Comparison of ENCODE assay signal across 7 cellular contexts in genomic region chr9:37747271-37747753, GRCh38. TPM values are rescaled to one million over a fixed set of nuclear protein-coding genes. Genes with fewer than 3 reads are reported as not detected.
DNase-seq lines count a peak whose midpoint lies in the region; ATAC-seq, FAIRE-seq and TF ChIP-seq lines count a peak whose summit lies in the region.

No MANE protein-coding gene starts in this region.

- H2BK12ac ChIP-seq in H1 (ENCODE audit: low read depth, low read length): no peak overlapping the region

- H3K36me3 Mint-ChIP-seq in activated CD4-positive, alpha-beta memory T cell treated with anti-CD3 and anti-CD28 coated beads, Interleukin-2, amount 10 ng/mL, durations not matched to agents 7 days and 5 days (ENCODE audit: low read depth): no peaks in the 10 kb centered on the region
- H3K36me3 Mint-ChIP-seq in stimulated activated memory B cell treated with anti-CD40 and anti-IgM and Interleukin-4, amounts not matched to agents 10 μg/mL and 1 μg/mL and 100 μg/mL, for 72 hours: no peaks in the 10 kb centered on the region

- H3K4me3 Mint-ChIP-seq in activated CD4-positive, alpha-beta memory T cell treated with anti-CD3 and anti-CD28 coated beads, Interleukin-2, amount 10 ng/mL, durations not matched to agents 7 days and 5 days: no peak overlapping the region
- H3K4me3 Mint-ChIP-seq in stimulated activated memory B cell treated with anti-CD40 and anti-IgM and Interleukin-4, amounts not matched to agents 10 μg/mL and 1 μg/mL and 100 μg/mL, for 72 hours: no peak overlapping the region

- no peak overlapping the region for H3K4ac ChIP-seq in H1 (replicated peaks; ENCODE audit: insufficient read length, low read depth, low read length)

- POLR2A ChIA-PET in activated CD4-positive, alpha-beta memory T cell treated with anti-CD3 and anti-CD28 coated beads, Interleukin-2, amount 10 ng/mL, durations not matched to agents 7 days and 5 days (lab: Charles Lee): interaction anchor here (0.6 kb wide), 1 partner anchor 38 kb away, joined by 4 read pairs; the partner anchor contains the start of gene EXOSC3
- POLR2A ChIA-PET in H1 (lab: Charles Lee; ENCODE audit: partially characterized antibody): interaction anchor here (1.5 kb wide), 1 partner anchor 37 kb away, joined by 9 read pairs; the partner anchor contains the start of gene EXOSC3

- H2AFZ ChIP-seq in H1 (ENCODE audit: low read length): no peak overlapping the region; the same call in 1 of the 2 replicates

- no peaks in the 10 kb centered on the region for H3K9me3 Mint-ChIP-seq in activated CD4-positive, alpha-beta memory T cell treated with anti-CD3 and anti-CD28 coated beads, Interleukin-2, amount 10 ng/mL, durations not matched to agents 7 days and 5 days
- H3K9me3 Mint-ChIP-seq in stimulated activated memory B cell treated with anti-CD40 and anti-IgM and Interleukin-4, amounts not matched to agents 10 μg/mL and 1 μg/mL and 100 μg/mL, for 72 hours: no peaks in the 10 kb centered on the region

- no peaks in the 10 kb centered on the region for H3K4me1 ChIP-seq in H1 (replicated peaks in 1 of 4; ENCODE audit: control insufficient read depth in 3 of 4, insufficient read depth in 4 of 4, low read length in 3 of 4)
- peaks cover 18% of the 10 kb centered on the region for H3K4me1 ChIP-seq in mesodermal cell (ENCODE audit: control insufficient read depth, insufficient read depth, low read length, poor library complexity, severe bottlenecking)

- no peak overlapping the region for H4K5ac ChIP-seq in H1 (ENCODE audit: insufficient read length, low read depth, low read length)

- no peaks in the 10 kb centered on the region for H4K20me1 ChIP-seq in H1 (replicated peaks in 1 of 2; ENCODE audit: control insufficient read depth in 1 of 2, insufficient read depth in 2 of 2, low read length in 2 of 2)

- H3K27ac ChIP-seq in H1 (ENCODE audit: low read depth, low read length) (no peak overlapping the region), mesodermal cell (ENCODE audit: low read depth, low read length, severe bottlenecking) (peak overlapping the region; percentile 66)

- no peak overlapping the region for H3K23ac ChIP-seq in H1 (ENCODE audit: insufficient read length)

- H3K9me3 ChIP-seq in H1 (ENCODE audit: insufficient read depth in 2 of 2, low read depth in 1 of 2, low read length in 1 of 2) (no peaks in the 10 kb centered on the region), mesodermal cell (ENCODE audit: control insufficient read depth, low read length) (no peaks in the 10 kb centered on the region)

- no peak overlapping the region for H3K14ac ChIP-seq in H1 (ENCODE audit: insufficient read length)

- peak; percentile 80 for ATAC-seq in HG02870 (IDR thresholded peaks at IDR 0.05; ENCODE audit: unreplicated experiment)
- peak; percentile 76 for ATAC-seq in stimulated activated memory B cell treated with anti-CD40 and anti-IgM and Interleukin-4, amounts not matched to agents 10 μg/mL and 1 μg/mL and 100 μg/mL, for 72 hours

- H3K79me1 ChIP-seq in H1 (ENCODE audit: low read depth, low read length): no peaks in the 10 kb centered on the region

- peak; percentile 80 to 81 for TF ChIP-seq RAD21 in H1 (IDR thresholded peaks at IDR 0.05 in 1 of 2, conservative IDR thresholded peaks at IDR 0.05 in 1 of 2; ENCODE audit: low read depth in 2 of 2, low read length in 2 of 2)

- DNase-seq in NCI-H345 treated with DMSO at 0.1 percent for 48 hours (lab: John Stamatoyannopoulos, UW; ENCODE audit: unreplicated experiment) (peak; percentile 54), H1 (ENCODE audit: low read depth in 1 of 2, low spot score in 2 of 2) (peak in 1 of 2 experiments; percentile 70)
- DNase-seq in activated CD4-positive, alpha-beta memory T cell treated with anti-CD3 and anti-CD28 coated beads, Interleukin-2, amount 10 ng/mL, durations not matched to agents 7 days and 5 days: peak; percentile 65

- H3K36me3 ChIP-seq in H1 (ENCODE audit: control insufficient read depth in 2 of 4, insufficient read depth in 4 of 4, low read length in 3 of 4) (no peaks in the 10 kb centered on the region), mesodermal cell (ENCODE audit: control insufficient read depth, insufficient read depth, low read length) (no peaks in the 10 kb centered on the region)

- CTCF ChIA-PET in activated CD4-positive, alpha-beta memory T cell treated with anti-CD3 and anti-CD28 coated beads, Interleukin-2, amount 10 ng/mL, durations not matched to agents 7 days and 5 days (lab: Charles Lee): interaction anchor here (1.2 to 1.8 kb wide), 5 partner anchors 9 to 166 kb away, joined by 3 to 7 read pairs (median 4); no protein-coding TSS in a partner anchor
- CTCF ChIA-PET in H1 (lab: Charles Lee; ENCODE audit: partially characterized antibody): interaction anchor here (0.9 to 2.0 kb wide), 10 partner anchors 13 to 314 kb away, joined by 3 to 10 read pairs (median 4); no protein-coding TSS in a partner anchor

- H3K9ac ChIP-seq in H1 (replicated peaks in 1 of 4; ENCODE audit: extremely low read depth in 1 of 4, low read depth in 3 of 4, low read length in 3 of 4): no peak overlapping the region

- 47% methylated on average over 3 of the region's 3 CpGs; no CpG with 5 or more reads in 1 of the 2 experiments for WGBS in H1 (ENCODE audit: extremely low coverage in 1 of 2, insufficient coverage in 1 of 2, insufficient read length in 1 of 2, insufficient replicate concordance in 2 of 2, low coverage in 1 of 2, low lambda C conversion rate in 2 of 2, missing lambda C conversion rate in 1 of 2), 2 experiments
- 53 to 75% methylated on average over 2 of the region's 3 CpGs for WGBS in mesodermal cell (ENCODE audit: insufficient coverage in 2 of 2), 2 experiments

- no peaks in the 10 kb centered on the region for H3K79me2 ChIP-seq in H1 (ENCODE audit: control insufficient read depth in 1 of 2, insufficient read depth in 2 of 2, low read length in 2 of 2)

- no peak overlapping the region for H2BK120ac ChIP-seq in H1 (replicated peaks; ENCODE audit: low read depth, low read length)

- H4K91ac ChIP-seq in H1 (replicated peaks; ENCODE audit: insufficient read length, low read length): no peak overlapping the region

- no peak overlapping the region for H3K18ac ChIP-seq in H1 (ENCODE audit: extremely low read depth, low read length)

- no peak overlapping the region for H2BK5ac ChIP-seq in H1 (ENCODE audit: low read depth, low read length)

- TF ChIP-seq EP300 in H1 (IDR thresholded peaks at IDR 0.05; ENCODE audit: borderline replicate concordance in 1 of 2, low read depth in 2 of 2, low read length in 2 of 2): no peak

- FAIRE-seq in H1 (lab: Jason Lieb, UNC): peak; percentile 45

- H3K4me3 ChIP-seq in H1 (ENCODE audit: extremely low read depth in 1 of 4, insufficient read depth in 2 of 4, low read depth in 3 of 4, low read length in 4 of 4) (no peak overlapping the region), mesodermal cell (ENCODE audit: extremely low read depth, insufficient read depth, low read length, poor library complexity, severe bottlenecking) (no peak overlapping the region)

- no peak overlapping the region for H2AK5ac ChIP-seq in H1 (ENCODE audit: low read depth, low read length)

- H3K27me3 ChIP-seq in H1 (replicated peaks in 1 of 4; ENCODE audit: control insufficient read depth in 3 of 4, extremely low read depth in 1 of 4, insufficient read depth in 3 of 4, low read length in 3 of 4): no peaks in the 10 kb centered on the region

- H3K4me1 Mint-ChIP-seq in activated CD4-positive, alpha-beta memory T cell treated with anti-CD3 and anti-CD28 coated beads, Interleukin-2, amount 10 ng/mL, durations not matched to agents 7 days and 5 days: no peaks in the 10 kb centered on the region
- H3K4me1 Mint-ChIP-seq in stimulated activated memory B cell treated with anti-CD40 and anti-IgM and Interleukin-4, amounts not matched to agents 10 μg/mL and 1 μg/mL and 100 μg/mL, for 72 hours: no peaks in the 10 kb centered on the region

- no peaks in the 10 kb centered on the region for H3K23me2 ChIP-seq in H1 (ENCODE audit: low read depth, low read length)

- TF ChIP-seq CTCF in GM12801 (IDR thresholded peaks at IDR 0.05; ENCODE audit: extremely low read depth, insufficient read length) (peak; percentile 38), H1 (IDR thresholded peaks at IDR 0.05; ENCODE audit: control extremely low read depth in 1 of 3, insufficient read depth in 1 of 3, low read depth in 1 of 3, low read length in 3 of 3) (peak; percentile 84 to 92 (median 84))

- H3K56ac ChIP-seq in H1 (replicated peaks; ENCODE audit: insufficient read length, low read depth, low read length): no peak overlapping the region

- no peak overlapping the region for H4K8ac ChIP-seq in H1 (ENCODE audit: extremely low read depth, insufficient read depth, low read length)

- no peak overlapping the region for H3K27ac Mint-ChIP-seq in activated CD4-positive, alpha-beta memory T cell treated with anti-CD3 and anti-CD28 coated beads, Interleukin-2, amount 10 ng/mL, durations not matched to agents 7 days and 5 days
- H3K27ac Mint-ChIP-seq in stimulated activated memory B cell treated with anti-CD40 and anti-IgM and Interleukin-4, amounts not matched to agents 10 μg/mL and 1 μg/mL and 100 μg/mL, for 72 hours: no peak overlapping the region

- H2BK20ac ChIP-seq in H1 (ENCODE audit: low read length): no peak overlapping the region

- no peak overlapping the region for H2BK15ac ChIP-seq in H1 (ENCODE audit: low read length)

- peaks cover 2% of the 10 kb centered on the region for H3K27me3 Mint-ChIP-seq in activated CD4-positive, alpha-beta memory T cell treated with anti-CD3 and anti-CD28 coated beads, Interleukin-2, amount 10 ng/mL, durations not matched to agents 7 days and 5 days
- H3K27me3 Mint-ChIP-seq in stimulated activated memory B cell treated with anti-CD40 and anti-IgM and Interleukin-4, amounts not matched to agents 10 μg/mL and 1 μg/mL and 100 μg/mL, for 72 hours: no peaks in the 10 kb centered on the region

- TF ChIP-seq POLR2A in H1 (IDR thresholded peaks at IDR 0.05; ENCODE audit: control extremely low read depth in 1 of 2, low read depth in 2 of 2, low read length in 2 of 2): no peak

- no peak overlapping the region for H3K4me2 ChIP-seq in H1 (ENCODE audit: insufficient read depth in 1 of 2, low read depth in 2 of 2, low read length in 2 of 2)

RNA-seq across cellular contexts. Expression of gene TRMT10B, which starts 6.3 kb away (rescaled TPM):
- 10 to 100 TPM; 11.8 to 14.2 TPM for total RNA-seq in activated CD4-positive, alpha-beta memory T cell treated with anti-CD3 and anti-CD28 coated beads, Interleukin-2, amount 10 ng/mL, durations not matched to agents 7 days and 5 days
- 4.5 and 6.2 TPM in 2 replicates for total RNA-seq in H1 (2021; fragmentation: NEBNext Ultra II Directional; extraction: Animal tissue kit (Norgen Biotek cat#: 25700))
- polyA plus RNA-seq in H1 (2011; rRNA removed): 2.0 and 2.4 TPM in 2 replicates
- 3.5 TPM for polyA plus RNA-seq in H1 (2011; cell fraction: cytosol; rRNA removed)
- 3.2 TPM for polyA plus RNA-seq in H1 (2011; cell fraction: nucleus; rRNA removed)
- 6.0 to 7.1 TPM (median 6.3 TPM) in 4 replicates for polyA plus RNA-seq in H1 (2012, experiment 1 of 2)
- polyA plus RNA-seq in H1 (2012, experiment 2 of 2): 0.59 TPM
- polyA plus RNA-seq in H1 (2013, experiment 1 of 2): 5.4 TPM
- polyA plus RNA-seq in H1 (2013, experiment 2 of 2): 5.0 TPM
- polyA minus RNA-seq in H1 (2011; rRNA and poly(A)+ RNA removed): 2.2 TPM in 2 replicates
- polyA minus RNA-seq in H1 (2011; cell fraction: cytosol; rRNA and poly(A)+ RNA removed): 1.2 TPM
- polyA minus RNA-seq in H1 (2011; cell fraction: nucleus; rRNA and poly(A)+ RNA removed): 6.1 TPM
- 6.3 TPM for polyA plus RNA-seq in mesodermal cell (2013, experiment 1 of 2)
- polyA plus RNA-seq in mesodermal cell (2013, experiment 2 of 2): 5.1 TPM

RNA-seq across cellular contexts. Expression of gene EXOSC3, which starts 37.6 kb away (rescaled TPM):
- total RNA-seq in activated CD4-positive, alpha-beta memory T cell treated with anti-CD3 and anti-CD28 coated beads, Interleukin-2, amount 10 ng/mL, durations not matched to agents 7 days and 5 days: 10 to 100 TPM; 66.6 to 69.6 TPM
- total RNA-seq in H1 (2021; fragmentation: NEBNext Ultra II Directional; extraction: Animal tissue kit (Norgen Biotek cat#: 25700)): 73.4 and 77.4 TPM in 2 replicates
- polyA plus RNA-seq in H1 (2011; rRNA removed): 43.5 and 46.7 TPM in 2 replicates
- 59.4 TPM for polyA plus RNA-seq in H1 (2011; cell fraction: cytosol; rRNA removed)
- polyA plus RNA-seq in H1 (2011; cell fraction: nucleus; rRNA removed): 31.5 TPM
- polyA plus RNA-seq in H1 (2012, experiment 1 of 2): 55.6 to 74.9 TPM (median 63.5 TPM) in 4 replicates
- polyA plus RNA-seq in H1 (2012, experiment 2 of 2): 12.2 TPM
- polyA plus RNA-seq in H1 (2013, experiment 1 of 2): 30.9 TPM
- 33.4 TPM for polyA plus RNA-seq in H1 (2013, experiment 2 of 2)
- polyA minus RNA-seq in H1 (2011; rRNA and poly(A)+ RNA removed): 23.1 and 43.7 TPM in 2 replicates
- 34.3 TPM for polyA minus RNA-seq in H1 (2011; cell fraction: cytosol; rRNA and poly(A)+ RNA removed)
- polyA minus RNA-seq in H1 (2011; cell fraction: nucleus; rRNA and poly(A)+ RNA removed): 74.5 TPM
- 26.4 TPM for polyA plus RNA-seq in mesodermal cell (2013, experiment 1 of 2)
- polyA plus RNA-seq in mesodermal cell (2013, experiment 2 of 2): 25.1 TPM

RNA-seq across cellular contexts. Expression of gene DCAF10, which starts 53.3 kb away (rescaled TPM):
- 10 to 100 TPM; 18.7 to 20.7 TPM for total RNA-seq in activated CD4-positive, alpha-beta memory T cell treated with anti-CD3 and anti-CD28 coated beads, Interleukin-2, amount 10 ng/mL, durations not matched to agents 7 days and 5 days
- total RNA-seq in H1 (2021; fragmentation: NEBNext Ultra II Directional; extraction: Animal tissue kit (Norgen Biotek cat#: 25700)): 11.1 and 15.0 TPM in 2 replicates
- polyA plus RNA-seq in H1 (2011; rRNA removed): 6.7 and 7.1 TPM in 2 replicates
- polyA plus RNA-seq in H1 (2011; cell fraction: cytosol; rRNA removed): 6.3 TPM
- 6.5 TPM for polyA plus RNA-seq in H1 (2011; cell fraction: nucleus; rRNA removed)
- 8.2 to 12.1 TPM (median 10.5 TPM) in 4 replicates for polyA plus RNA-seq in H1 (2012, experiment 1 of 2)
- 2.2 TPM for polyA plus RNA-seq in H1 (2012, experiment 2 of 2)
- polyA plus RNA-seq in H1 (2013, experiment 1 of 2): 8.3 TPM
- 7.4 TPM for polyA plus RNA-seq in H1 (2013, experiment 2 of 2)
- 30.9 and 32.1 TPM in 2 replicates for polyA minus RNA-seq in H1 (2011; rRNA and poly(A)+ RNA removed)
- polyA minus RNA-seq in H1 (2011; cell fraction: cytosol; rRNA and poly(A)+ RNA removed): 11.1 TPM
- 25.4 TPM for polyA minus RNA-seq in H1 (2011; cell fraction: nucleus; rRNA and poly(A)+ RNA removed)
- polyA plus RNA-seq in mesodermal cell (2013, experiment 1 of 2): 31.5 TPM
- polyA plus RNA-seq in mesodermal cell (2013, experiment 2 of 2): 24.5 TPM
